Comparison of ENCODE assay signal across 1 cellular context in genomic region chr9:114163517-114163924, GRCh38.
TF ChIP-seq lines count a peak whose summit lies in the region.

No MANE protein-coding gene starts in this region.

TF ChIP-seq in H1, 55 proteins besides CTCF, POLR2A, EP300 and RAD21 (continued from another document):
- TF ChIP-seq USF2 (IDR thresholded peaks at IDR 0.05; ENCODE audit: low read length) (no peak), CEBPB (IDR thresholded peaks at IDR 0.05; ENCODE audit: low read depth, low read length) (no peak), E2F6 (IDR thresholded peaks at IDR 0.05) (peak; percentile 64; the same call in 1 of the 2 replicates), KDM1A (IDR thresholded peaks at IDR 0.05; ENCODE audit: borderline replicate concordance, low read length) (no peak), MAX (IDR thresholded peaks at IDR 0.05) (peak; percentile 87), KDM4A (IDR thresholded peaks at IDR 0.05; ENCODE audit: low read depth, low read length, severe bottlenecking) (no peak), GTF2F1 (IDR thresholded peaks at IDR 0.05; ENCODE audit: borderline replicate concordance, low read depth, low read length) (no peak), SAP30 (IDR thresholded peaks at IDR 0.05; ENCODE audit: insufficient read depth, insufficient replicate concordance, low read length) (no peak), SP1 (IDR thresholded peaks at IDR 0.05; ENCODE audit: low read depth, low read length) (peak; percentile 54; the same call in 1 of the 2 replicates), KDM5A (IDR thresholded peaks at IDR 0.05; ENCODE audit: low read length) (no peak), SP4 (IDR thresholded peaks at IDR 0.05; ENCODE audit: low read length) (no peak)
